9 cellular contexts compared by ENCODE assay signal in the genomic region with DNA sequence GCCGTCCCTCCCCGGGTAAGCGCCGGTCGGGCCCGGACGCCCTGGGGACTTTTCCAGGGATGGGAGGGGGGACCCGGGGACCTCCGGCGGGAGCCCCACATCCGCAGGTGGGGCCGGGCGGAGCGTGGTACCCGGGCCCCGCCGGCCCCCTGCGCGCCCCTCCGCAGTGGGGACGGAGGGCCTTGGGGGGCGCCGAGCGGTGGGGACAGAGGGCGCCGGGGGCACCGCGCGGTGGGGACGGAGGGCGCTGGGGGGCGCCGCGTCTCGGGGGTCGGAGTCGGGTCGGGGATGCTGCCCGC. TPM values are rescaled to one million over a fixed set of nuclear protein-coding genes. Genes with fewer than 3 reads are reported as not detected.
DNase-seq lines count a peak whose midpoint lies in the region; ATAC-seq, FAIRE-seq and TF ChIP-seq lines count a peak whose summit lies in the region.
"Had no signal": no experiment of that assay in that cellular context is flagged by ENCODE, and none has a peak within 500 bp of the region (broad histone marks: within the 10 kb centered on the region; RNA-seq: fewer than 3 reads in every experiment).

No MANE protein-coding gene starts in this region.

- dilution Hi-C loops in keratinocyte (cut with MboI; ENCODE audit: extremely low pct_ligation_motif_present, low sequenced_read_pairs), result no loop called here

- TF ChIP-seq CTCF in WERI-Rb-1 (IDR thresholded peaks at IDR 0.05; ENCODE audit: low read depth, low read length), result no peak
- no peak for TF ChIP-seq CTCF in keratinocyte (optimal IDR thresholded peaks at IDR 0.05 in 1 of 3, IDR thresholded peaks at IDR 0.05 in 1 of 3, conservative IDR thresholded peaks at IDR 0.05 in 1 of 3; ENCODE audit: extremely low read depth in 1 of 3, insufficient read depth in 2 of 3, low read length in 3 of 3)
- TF ChIP-seq CTCF in transverse colon (IDR thresholded peaks at IDR 0.05), result no peak

- no peaks in the 10 kb centered on the region for H3K79me2 ChIP-seq in keratinocyte (ENCODE audit: control insufficient read depth, insufficient read depth, low read length)

- H3K27ac Mint-ChIP-seq in activated CD4-positive, alpha-beta T cell treated with anti-CD3 and anti-CD28 coated beads for 36 hours, result no peak overlapping the region
- no peak overlapping the region for H3K27ac Mint-ChIP-seq in activated T-helper 1 cell treated with anti-CD3 and anti-CD28 coated beads, Interleukin-12 subunit alpha, Interleukin-12 subunit beta, Interleukin-2, Interleukin-4 antibody, amounts not matched to agents 30 ng/mL and 10 ng/mL and 1 ng/mL, durations not matched to agents 14 hours and 24 hours and 36 hours

- H3K9ac ChIP-seq in keratinocyte (ENCODE audit: control insufficient read depth, extremely low read depth, insufficient read depth, low read length), result peak overlapping the region; percentile 35

- peaks cover 24% of the 10 kb centered on the region for H3K27me3 Mint-ChIP-seq in activated CD4-positive, alpha-beta T cell treated with anti-CD3 and anti-CD28 coated beads for 36 hours
- H3K27me3 Mint-ChIP-seq in activated T-helper 1 cell treated with anti-CD3 and anti-CD28 coated beads, Interleukin-12 subunit alpha, Interleukin-12 subunit beta, Interleukin-2, Interleukin-4 antibody, amounts not matched to agents 30 ng/mL and 10 ng/mL and 1 ng/mL, durations not matched to agents 14 hours and 24 hours and 36 hours (ENCODE audit: insufficient read depth), result peaks cover 59% of the 10 kb centered on the region

- in situ Hi-C loops in transverse colon (cut with MboI; ENCODE audit: low pct_ligation_motif_present in 1 of 4, low pct_unique_long_range_greater_than_20kb in 1 of 4, low sequenced_read_pairs in 3 of 4), result loop anchor here in 1 of 4 donors (25.0 kb wide), 1 partner anchor 212 kb away; no protein-coding TSS in a partner anchor

- no peak for DNase-seq in activated CD4-positive, alpha-beta T cell treated with anti-CD3 and anti-CD28 coated beads for 36 hours
- DNase-seq in activated CD4-positive, alpha-beta T cell treated with anti-CD3 and anti-CD28 coated beads, Interleukin-2, amount 50 U/mL, for 48 hours, result no peak
- DNase-seq in WERI-Rb-1 (no peak), keratinocyte (ENCODE audit: low read depth, low spot score) (no peak), transverse colon (no peak), cerebellum (ENCODE audit: low spot score) (no peak)
- DNase-seq in activated T-helper 1 cell treated with anti-CD3 and anti-CD28 coated beads, Interleukin-12 subunit alpha, Interleukin-12 subunit beta, Interleukin-2, Interleukin-4 antibody, amounts not matched to agents 30 ng/mL and 10 ng/mL and 1 ng/mL, durations not matched to agents 14 hours and 24 hours and 36 hours (ENCODE audit: low spot score), result no peak

- no peaks in the 10 kb centered on the region for H3K9me3 Mint-ChIP-seq in activated CD4-positive, alpha-beta T cell treated with anti-CD3 and anti-CD28 coated beads for 36 hours (ENCODE audit: low read depth)
- no peaks in the 10 kb centered on the region for H3K9me3 Mint-ChIP-seq in activated T-helper 1 cell treated with anti-CD3 and anti-CD28 coated beads, Interleukin-12 subunit alpha, Interleukin-12 subunit beta, Interleukin-2, Interleukin-4 antibody, amounts not matched to agents 30 ng/mL and 10 ng/mL and 1 ng/mL, durations not matched to agents 14 hours and 24 hours and 36 hours

- ATAC-seq in activated CD4-positive, alpha-beta T cell treated with anti-CD3 and anti-CD28 coated beads for 36 hours, result no peak
- ATAC-seq in HG03159 (IDR thresholded peaks at IDR 0.05; ENCODE audit: unreplicated experiment), result no peak

- CTCF ChIA-PET in activated CD4-positive, alpha-beta T cell treated with anti-CD3 and anti-CD28 coated beads for 36 hours (lab: Charles Lee), result interaction anchor here (0.6 to 2.7 kb wide), 11 partner anchors 7 to 547 kb away, joined by 3 to 11 read pairs (median 5); no protein-coding TSS in a partner anchor

- no peaks in the 10 kb centered on the region for H3K36me3 Mint-ChIP-seq in activated CD4-positive, alpha-beta T cell treated with anti-CD3 and anti-CD28 coated beads for 36 hours (ENCODE audit: low read depth)
- H3K36me3 Mint-ChIP-seq in activated T-helper 1 cell treated with anti-CD3 and anti-CD28 coated beads, Interleukin-12 subunit alpha, Interleukin-12 subunit beta, Interleukin-2, Interleukin-4 antibody, amounts not matched to agents 30 ng/mL and 10 ng/mL and 1 ng/mL, durations not matched to agents 14 hours and 24 hours and 36 hours (ENCODE audit: low read depth), result no peaks in the 10 kb centered on the region

- H3K4me3 Mint-ChIP-seq in activated CD4-positive, alpha-beta T cell treated with anti-CD3 and anti-CD28 coated beads for 36 hours, result peak overlapping the region; percentile 80
- no peak overlapping the region for H3K4me3 Mint-ChIP-seq in activated T-helper 1 cell treated with anti-CD3 and anti-CD28 coated beads, Interleukin-12 subunit alpha, Interleukin-12 subunit beta, Interleukin-2, Interleukin-4 antibody, amounts not matched to agents 30 ng/mL and 10 ng/mL and 1 ng/mL, durations not matched to agents 14 hours and 24 hours and 36 hours

- H2AFZ ChIP-seq in keratinocyte (ENCODE audit: control insufficient read depth, low read length), result no peak overlapping the region

- H3K4me1 Mint-ChIP-seq in activated CD4-positive, alpha-beta T cell treated with anti-CD3 and anti-CD28 coated beads for 36 hours, result peaks cover 23% of the 10 kb centered on the region
- peaks cover 17% of the 10 kb centered on the region for H3K4me1 Mint-ChIP-seq in activated T-helper 1 cell treated with anti-CD3 and anti-CD28 coated beads, Interleukin-12 subunit alpha, Interleukin-12 subunit beta, Interleukin-2, Interleukin-4 antibody, amounts not matched to agents 30 ng/mL and 10 ng/mL and 1 ng/mL, durations not matched to agents 14 hours and 24 hours and 36 hours (ENCODE audit: low read depth)

- POLR2A ChIA-PET in activated CD4-positive, alpha-beta T cell treated with anti-CD3 and anti-CD28 coated beads for 36 hours (lab: Charles Lee), result interaction anchor here (0.6 to 2.3 kb wide), 4 partner anchors 33 to 229 kb away, joined by 3 to 24 read pairs (median 5); no protein-coding TSS in a partner anchor

- H3K4me3 ChIP-seq in WERI-Rb-1 (ENCODE audit: low read depth, low read length) (peak overlapping the region; percentile 56), keratinocyte (ENCODE audit: control insufficient read depth in 2 of 3, extremely low read depth in 1 of 3, insufficient read depth in 2 of 3, low read depth in 1 of 3, low read length in 3 of 3) (peak overlapping the region; percentile 71 to 82 (median 74)), transverse colon (peak overlapping the region; percentile 63 to 91 (median 78))

- no peak for TF ChIP-seq POLR2A in transverse colon (IDR thresholded peaks at IDR 0.05)

- no peaks in the 10 kb centered on the region for H3K9me1 ChIP-seq in keratinocyte (ENCODE audit: control insufficient read depth, extremely low read depth, insufficient read depth, low read length)

- H3K27ac ChIP-seq in WERI-Rb-1, result no peak overlapping the region
- no peak overlapping the region for H3K27ac ChIP-seq in keratinocyte (ENCODE audit: control insufficient read depth, insufficient read depth, low read length)
- H3K27ac ChIP-seq in transverse colon, result peak overlapping the region; percentile 85 to 96 (median 94)
- H3K27ac ChIP-seq: 22Rv1 had no signal

- no peaks in the 10 kb centered on the region for H3K36me3 ChIP-seq in WERI-Rb-1
- H3K36me3 ChIP-seq in keratinocyte (ENCODE audit: control insufficient read depth in 2 of 2, extremely low read depth in 1 of 2, insufficient read depth in 2 of 2, low read length in 2 of 2), result no peaks in the 10 kb centered on the region
- H3K36me3 ChIP-seq in transverse colon, result no peaks in the 10 kb centered on the region

- 2% methylated on average over 15 of the region's 39 CpGs; no CpG with 5 or more reads in 1 of the 2 donors for WGBS in transverse colon (ENCODE audit: low coverage in 1 of 2), 2 donors

- no peaks in the 10 kb centered on the region for H3K9me3 ChIP-seq in WERI-Rb-1 (ENCODE audit: severe bottlenecking)
- no peaks in the 10 kb centered on the region for H3K9me3 ChIP-seq in keratinocyte (ENCODE audit: control insufficient read depth, low read depth, low read length)
- no peaks in the 10 kb centered on the region for H3K9me3 ChIP-seq in transverse colon

- H3K4me2 ChIP-seq in keratinocyte (ENCODE audit: control insufficient read depth, extremely low read depth, insufficient read depth, low read depth, low read length), result peak overlapping the region; percentile 84

- no peaks in the 10 kb centered on the region for H3K4me1 ChIP-seq in keratinocyte (ENCODE audit: control insufficient read depth, extremely low read depth, insufficient read depth, low read length)
- H3K4me1 ChIP-seq in transverse colon, result peaks cover 0 to 32% (median 6%) of the 10 kb centered on the region in 4 donors

- intact Hi-C loops in activated CD4-positive, alpha-beta T cell treated with anti-CD3 and anti-CD28 coated beads for 36 hours (cut with DNase I, micrococcal nuclease), result loop anchor here (1.0 to 2.0 kb wide), 4 partner anchors 23 to 215 kb away; no protein-coding TSS in a partner anchor
- intact Hi-C loops in transverse colon (cut with DNase I; ENCODE audit: low total_unique reads), result no loop called here
- intact Hi-C loops in activated T-helper 1 cell treated with anti-CD3 and anti-CD28 coated beads, Interleukin-12 subunit alpha, Interleukin-12 subunit beta, Interleukin-2, Interleukin-4 antibody, amounts not matched to agents 30 ng/mL and 10 ng/mL and 1 ng/mL, durations not matched to agents 14 hours and 24 hours and 36 hours (cut with micrococcal nuclease), result loop anchor here (1.0 to 10.0 kb wide), 6 partner anchors 98 to 523 kb away; a partner anchor contains a TSS

- no peak for TF ChIP-seq EP300 in transverse colon (IDR thresholded peaks at IDR 0.05; ENCODE audit: low read depth)

- H4K20me1 ChIP-seq in keratinocyte (ENCODE audit: control insufficient read depth, extremely low read depth, insufficient read depth, low read length), result no peaks in the 10 kb centered on the region

- H3K27me3 ChIP-seq in WERI-Rb-1 (ENCODE audit: insufficient read depth, low read depth, severe bottlenecking), result peaks cover 37% of the 10 kb centered on the region
- H3K27me3 ChIP-seq in keratinocyte (ENCODE audit: control insufficient read depth, extremely low read depth, insufficient read depth, low read length), result peaks cover 25% of the 10 kb centered on the region
- no peaks in the 10 kb centered on the region for H3K27me3 ChIP-seq in transverse colon

- no peak for FAIRE-seq in keratinocyte (lab: Jason Lieb, UNC)

RNA-seq across cellular contexts. Expression of a gene that starts 0.3 kb away (rescaled TPM):
- total RNA-seq in activated CD4-positive, alpha-beta T cell treated with anti-CD3 and anti-CD28 coated beads for 36 hours, result 10 to 100 TPM in 1 of 2 experiments, 1 to 10 TPM in 1; 8.2 to 11.6 TPM
- 3.1 to 5.5 TPM (median 3.8 TPM) in 3 replicates for polyA plus RNA-seq in keratinocyte
- 4.6 TPM for polyA plus RNA-seq in keratinocyte (2011; ENCODE audit: low read depth)
- polyA plus RNA-seq in keratinocyte (2011; cell fraction: cytosol; rRNA removed), result 3.6 and 4.8 TPM in 2 replicates
- 13.2 and 13.5 TPM in 2 replicates for polyA plus RNA-seq in keratinocyte (2011; cell fraction: nucleus; rRNA removed)
- 4.1 and 8.8 TPM in 2 replicates for polyA plus RNA-seq in keratinocyte (2012; ENCODE audit: low replicate concordance)
- polyA minus RNA-seq in keratinocyte, result 9.0 to 15.1 TPM (median 14.4 TPM) in 3 replicates
- polyA minus RNA-seq in keratinocyte (2011; cell fraction: cytosol; rRNA and poly(A)+ RNA removed), result 11.1 TPM
- polyA minus RNA-seq in keratinocyte (2011; cell fraction: nucleus; rRNA and poly(A)+ RNA removed), result 26.2 and 43.1 TPM in 2 replicates
- total RNA-seq in transverse colon (10 to 100 TPM; 35.4 to 93.9 (median 58.3) TPM), cerebellum (45.2 TPM)
- 0.27 and 0.80 TPM in 2 replicates for total RNA-seq in activated T-helper 1 cell treated with anti-CD3 and anti-CD28 coated beads, Interleukin-12 subunit alpha, Interleukin-12 subunit beta, Interleukin-2, Interleukin-4 antibody, amounts not matched to agents 30 ng/mL and 10 ng/mL and 1 ng/mL, durations not matched to agents 14 hours and 24 hours and 36 hours

Comparison
In these comparisons a context has a peak if more than half of its experiments do, and no peak if none do; other contexts are left out.
1. H3K27ac ChIP-seq: peak in transverse colon (4 of 4); none in WERI-Rb-1 (single experiment) and keratinocyte (single experiment).
2. Peak in every context shown above with its lines, with median percentiles within 50 percentile points of each other: H3K4me3 ChIP-seq.